In genomic region chr11:13818325-13818724, GRCh38 we compare ENCODE assay signal across 20 cellular contexts.
DNase-seq lines count a peak whose midpoint lies in the region; ATAC-seq, FAIRE-seq and TF ChIP-seq lines count a peak whose summit lies in the region.
"Had no signal": no experiment of that assay in that cellular context is flagged by ENCODE, and none has a peak within 500 bp of the region (broad histone marks: within the 10 kb centered on the region; RNA-seq: fewer than 3 reads in every experiment).

No MANE protein-coding gene starts in this region.

- H3K36me3 ChIP-seq in IMR-90 (ENCODE audit: control insufficient read depth, insufficient read depth, low read length) (no peaks in the 10 kb centered on the region), K562 (ENCODE audit: control insufficient read depth, insufficient read depth, low read length) (no peaks in the 10 kb centered on the region)
- H3K36me3 ChIP-seq: BLaER1 treated with 17β-estradiol and CSF1 and Interleukin-3, amounts not matched to agents 10 nM and 100 nM had no signal

- H3K79me1 ChIP-seq in IMR-90 (ENCODE audit: low read depth in 1 of 2, low read length in 2 of 2) = no peaks in the 10 kb centered on the region

- H3K79me2 ChIP-seq in K562 (ENCODE audit: control insufficient read depth, insufficient read depth, low read length) = no peaks in the 10 kb centered on the region

- H2AFZ ChIP-seq in IMR-90 (replicated peaks; ENCODE audit: low read length, poor library complexity) (no peak overlapping the region), K562 (ENCODE audit: low read depth, low read length) (no peak overlapping the region)

- H3K4ac ChIP-seq in IMR-90 (ENCODE audit: low read depth, low read length) = no peak overlapping the region

- no peaks in the 10 kb centered on the region for H3K9me1 ChIP-seq in IMR-90 (ENCODE audit: insufficient read depth, low read length)
- no peaks in the 10 kb centered on the region for H3K9me1 ChIP-seq in K562 (ENCODE audit: control insufficient read depth, insufficient read depth, low read length)

- POLR2A ChIA-PET in A549 (lab: Yijun Ruan, JAX) = no interaction called here
- POLR2A ChIA-PET in IMR-90 (lab: Charles Lee; ENCODE audit: unreplicated experiment) = no interaction called here
- POLR2A ChIA-PET in K562 (lab: Yijun Ruan, JAX) = no interaction called here

- in situ Hi-C loops in IMR-90 (cut with MboI; ENCODE audit: low sequenced_read_pairs) = no loop called here
- in situ Hi-C loops in K562 (cut with MboI) = no loop called here

- TF ChIP-seq POLR2A in A549 (IDR thresholded peaks at IDR 0.05; ENCODE audit: low read length) = no peak
- TF ChIP-seq POLR2A in IMR-90 (IDR thresholded peaks at IDR 0.05; ENCODE audit: low read depth, low read length) = no peak
- TF ChIP-seq POLR2A in K562 (conservative IDR thresholded peaks at IDR 0.05) = no peak

- no peak for TF ChIP-seq RAD21 in A549 (conservative IDR thresholded peaks at IDR 0.05 in 1 of 2, IDR thresholded peaks at IDR 0.05 in 1 of 2)
- TF ChIP-seq RAD21 in IMR-90 (IDR thresholded peaks at IDR 0.05; ENCODE audit: low read length) = no peak
- no peak for TF ChIP-seq RAD21 in K562 (CRISPR knock-in tag; conservative IDR thresholded peaks at IDR 0.05 in 1 of 2, IDR thresholded peaks at IDR 0.05 in 1 of 2)

- CTCF ChIA-PET in A549 (lab: Yijun Ruan, JAX) = no interaction called here
- CTCF ChIA-PET in IMR-90 (lab: Yijun Ruan, JAX) = no interaction called here
- CTCF ChIA-PET in K562 (lab: Yijun Ruan, JAX; ENCODE audit: low intra/inter-chr PET ratio) = no interaction called here

- no peak overlapping the region for H2BK20ac ChIP-seq in IMR-90 (ENCODE audit: low read depth, low read length)

- H3K4me3 ChIP-seq in A549 (no peak overlapping the region), IMR-90 (ENCODE audit: insufficient read depth, low read depth, low read length) (no peak overlapping the region), K562 (no peak overlapping the region)
- H3K4me3 ChIP-seq: BLaER1 treated with 17β-estradiol and CSF1 and Interleukin-3, amounts not matched to agents 10 nM and 100 nM had no signal

- intact Hi-C loops in IMR-90 (cut with micrococcal nuclease) = no loop called here
- intact Hi-C loops in K562 (cut with micrococcal nuclease) = no loop called here

- H2BK120ac ChIP-seq in IMR-90 (ENCODE audit: low read depth, low read length) = no peak overlapping the region

- no peak overlapping the region for H3K18ac ChIP-seq in IMR-90 (ENCODE audit: low read depth, low read length)

- H4K20me1 ChIP-seq in IMR-90 (ENCODE audit: insufficient read depth, low read length) = no peaks in the 10 kb centered on the region
- no peaks in the 10 kb centered on the region for H4K20me1 ChIP-seq in K562 (replicated peaks; ENCODE audit: control insufficient read depth, insufficient read depth, low read length)
- H4K20me1 ChIP-seq: BLaER1 treated with 17β-estradiol and CSF1 and Interleukin-3, amounts not matched to agents 10 nM and 100 nM had no signal

- dilution Hi-C loops in IMR-90 (cut with HindIII; ENCODE audit: low sequenced_read_pairs, unreplicated experiment) = no loop called here

- FAIRE-seq in A549 (lab: Jason Lieb, UNC) (no peak), K562 (lab: Jason Lieb, UNC) (no peak)
- FAIRE-seq: A204.1, D721Med, G401.6, GM12891, GM19239 had no signal

- H3K9me3 ChIP-seq in A549 (no peaks in the 10 kb centered on the region), IMR-90 (ENCODE audit: control insufficient read depth, insufficient read depth, low read length) (no peaks in the 10 kb centered on the region), K562 (replicated peaks; ENCODE audit: control insufficient read depth, insufficient read depth, low read depth, low read length) (no peaks in the 10 kb centered on the region)
- H3K9me3 ChIP-seq: Caco-2 had no signal

- no peak overlapping the region for H4K5ac ChIP-seq in IMR-90 (ENCODE audit: low read depth, low read length)

- H3K27ac ChIP-seq in A549 (no peak overlapping the region), IMR-90 (ENCODE audit: insufficient read depth, low read length) (no peak overlapping the region), K562 (ENCODE audit: extremely low read depth, low read depth, low read length) (no peak overlapping the region)
- H3K27ac ChIP-seq: BLaER1 treated with 17β-estradiol and CSF1 and Interleukin-3, amounts not matched to agents 10 nM and 100 nM; C4-2B had no signal

- no peak for DNase-seq in A549 (ENCODE audit: low read depth in 1 of 2, low spot score in 1 of 2)
- no peak for DNase-seq in IMR-90
- DNase-seq in K562 (ENCODE audit: extremely low read depth in 1 of 4, low spot score in 3 of 4) = no peak
- DNase-seq in NCI-H1417 treated with DMSO at 0.1 percent for 48 hours (lab: John Stamatoyannopoulos, UW) = no peak
- no peak for DNase-seq in activated CD4-positive, alpha-beta T cell treated with anti-CD3 and anti-CD28 coated beads, Interleukin-2, amount 50 U/mL, for 4 hours
- DNase-seq: 8988T; AML-193; Caco-2; Calu3; CD4-positive, alpha-beta T cell; CD8-positive, alpha-beta T cell; DMS79 treated with DMSO at 0.1 percent for 48 hours; GF-D8 had no signal

- TF ChIP-seq CTCF in A549 (IDR thresholded peaks at IDR 0.05) = no peak
- no peak for TF ChIP-seq CTCF in IMR-90 (conservative IDR thresholded peaks at IDR 0.05; ENCODE audit: low read depth, low read length)
- no peak for TF ChIP-seq CTCF in K562 (IDR thresholded peaks at IDR 0.05 in 2 of 3, conservative IDR thresholded peaks at IDR 0.05 in 1 of 3; ENCODE audit: insufficient read depth in 2 of 3, low read depth in 1 of 3, low read length in 3 of 3)

- H3K27me3 ChIP-seq in IMR-90 (ENCODE audit: control insufficient read depth, insufficient read depth, low read length) = no peaks in the 10 kb centered on the region
- no peaks in the 10 kb centered on the region for H3K27me3 ChIP-seq in K562 (ENCODE audit: control insufficient read depth in 2 of 2, insufficient read depth in 2 of 2, low read length in 2 of 2)
- H3K27me3 ChIP-seq: BLaER1 treated with 17β-estradiol and CSF1 and Interleukin-3, amounts not matched to agents 10 nM and 100 nM had no signal

- no peak overlapping the region for H3K56ac ChIP-seq in IMR-90 (ENCODE audit: extremely low read depth, insufficient read depth, low read length)

- no peaks in the 10 kb centered on the region for H3K4me1 ChIP-seq in A549
- no peaks in the 10 kb centered on the region for H3K4me1 ChIP-seq in IMR-90 (ENCODE audit: control insufficient read depth, insufficient read depth, low read length)
- no peaks in the 10 kb centered on the region for H3K4me1 ChIP-seq in K562 (replicated peaks in 1 of 2; ENCODE audit: control insufficient read depth in 2 of 2, insufficient read depth in 2 of 2, low read length in 2 of 2)
- H3K4me1 ChIP-seq: BLaER1 treated with 17β-estradiol and CSF1 and Interleukin-3, amounts not matched to agents 10 nM and 100 nM; Caco-2 had no signal

- no peak overlapping the region for H4K91ac ChIP-seq in IMR-90 (ENCODE audit: insufficient read depth, low read depth, low read length)

- H2BK15ac ChIP-seq in IMR-90 (ENCODE audit: low read depth, low read length) = no peak overlapping the region

- no peak overlapping the region for H2AK5ac ChIP-seq in IMR-90 (ENCODE audit: low read depth, low read length)

- no peak overlapping the region for H3K14ac ChIP-seq in IMR-90 (replicated peaks; ENCODE audit: low read depth, low read length)

- no peak overlapping the region for H3K4me2 ChIP-seq in A549
- H3K4me2 ChIP-seq in IMR-90 (ENCODE audit: low read depth, low read length) = no peak overlapping the region
- no peak overlapping the region for H3K4me2 ChIP-seq in K562 (ENCODE audit: insufficient read depth, low read length)
- H3K4me2 ChIP-seq: BLaER1 treated with 17β-estradiol and CSF1 and Interleukin-3, amounts not matched to agents 10 nM and 100 nM had no signal

- TF ChIP-seq EP300 in A549 (IDR thresholded peaks at IDR 0.05) = no peak
- no peak for TF ChIP-seq EP300 in K562 (IDR thresholded peaks at IDR 0.05; ENCODE audit: low read length)

- BruUV-seq in IMR-90 (replicated peaks; lab: Mats Ljungman, UMichigan) (no TSS peak), K562 (replicated peaks; lab: Mats Ljungman, UMichigan) (no TSS peak)

- no peak overlapping the region for H4K8ac ChIP-seq in IMR-90 (ENCODE audit: low read depth in 2 of 2, low read length in 2 of 2)

- H2BK5ac ChIP-seq in IMR-90 (ENCODE audit: low read depth, low read length, poor library complexity, severe bottlenecking) = no peak overlapping the region

- 5% methylated on average over 2 of the region's 2 CpGs for WGBS in A549 (ENCODE audit: missing lambda C conversion rate)
- no CpG with 5 or more reads among the region's 2 CpGs for WGBS in IMR-90 (ENCODE audit: extremely low coverage in 2 of 2, insufficient read length in 1 of 2), 2 experiments
- 0% methylated on average over 2 of the region's 2 CpGs for WGBS in K562 (ENCODE audit: insufficient coverage, low coverage, missing lambda C conversion rate)

- no peak overlapping the region for H3K9ac ChIP-seq in IMR-90 (ENCODE audit: low read depth, low read length)
- H3K9ac ChIP-seq in K562 (ENCODE audit: insufficient read depth in 1 of 2, low read depth in 2 of 2, low read length in 2 of 2) = no peak overlapping the region
- H3K9ac ChIP-seq: BLaER1 treated with 17β-estradiol and CSF1 and Interleukin-3, amounts not matched to agents 10 nM and 100 nM had no signal

- H2AK9ac ChIP-seq in IMR-90 (replicated peaks; ENCODE audit: low read depth, low read length, poor library complexity) = no peak overlapping the region

- ATAC-seq in A549 (no peak), IMR-90 (ENCODE audit: low read depth) (no peak), K562 (no peak)
- ATAC-seq: CD8-positive, alpha-beta T cell had no signal

- H3K23ac ChIP-seq in IMR-90 (ENCODE audit: low read depth, low read length) = no peak overlapping the region

TF ChIP-seq in A549, 52 proteins besides CTCF, POLR2A, EP300 and RAD21:
- TF ChIP-seq ZSCAN20 (CRISPR knock-in tag; IDR thresholded peaks at IDR 0.05) (no peak), SREBF2 (IDR thresholded peaks at IDR 0.05) (no peak), MAFK (IDR thresholded peaks at IDR 0.05; ENCODE audit: partially characterized antibody) (peak; percentile 61)
TF ChIP-seq in A549: peak in this region for 1.

TF ChIP-seq in IMR-90, 13 proteins besides CTCF, POLR2A, EP300 and RAD21:
- TF ChIP-seq MAFK (IDR thresholded peaks at IDR 0.05; ENCODE audit: low read depth, low read length) (0 out of 2 replicates have a peak, but pooled peaks have one; percentile 2), MAZ (IDR thresholded peaks at IDR 0.05; ENCODE audit: borderline replicate concordance, low read depth, low read length) (no peak)

TF ChIP-seq in K562, 482 proteins besides CTCF, POLR2A, EP300 and RAD21:
- TF ChIP-seq HOXB6 (CRISPR knock-in tag; IDR thresholded peaks at IDR 0.05; ENCODE audit: borderline replicate concordance) (no peak), ZNF316 (IDR thresholded peaks at IDR 0.05) (0 out of 2 replicates have a peak, but pooled peaks have one; percentile 46)

Comparison
In these comparisons a context has a peak if more than half of its experiments do, and no peak if none do; other contexts are left out.
1. Of the 35 proteins assayed by ChIP-seq in both K562 and A549: peak only in K562: none; only in A549: MAFK; in both: none; in neither: 34.